In genomic region chr16:30437511-30438046, GRCh38 we compare ENCODE assay signal across 17 cellular contexts. TPM values are rescaled to one million over a fixed set of nuclear protein-coding genes. Genes with fewer than 3 reads are reported as not detected.
A peak's percentile ranks its signal among the peaks of the same experiment; 100 is the strongest.
DNase-seq lines count a peak whose midpoint lies in the region; ATAC-seq and TF ChIP-seq lines count a peak whose summit lies in the region.
"Had no signal": no experiment of that assay in that cellular context is flagged by ENCODE, and none has a peak within 500 bp of the region (broad histone marks: within the 10 kb centered on the region; RNA-seq: fewer than 3 reads in every experiment).

No MANE protein-coding gene starts in this region.

- H3K4me3 Mint-ChIP-seq in stimulated activated naive CD8-positive, alpha-beta T cell treated with anti-CD3 and anti-CD28 coated beads, Interleukin-15, amount 100 ng/mL, for 72 hours = no peak overlapping the region
- H3K4me3 Mint-ChIP-seq: brain had no signal

- peak; percentile 36 for ATAC-seq in esophagus mucosa
- no peak for ATAC-seq in GM21529 (IDR thresholded peaks at IDR 0.05; ENCODE audit: unreplicated experiment)
- ATAC-seq in stimulated activated naive CD8-positive, alpha-beta T cell treated with anti-CD3 and anti-CD28 coated beads, Interleukin-15, amount 100 ng/mL, for 72 hours = no peak

- H3K27ac Mint-ChIP-seq in stimulated activated naive CD8-positive, alpha-beta T cell treated with anti-CD3 and anti-CD28 coated beads, Interleukin-15, amount 100 ng/mL, for 72 hours = no peak overlapping the region
- H3K27ac Mint-ChIP-seq: brain had no signal

- peak overlapping the region; percentile 64 for H3K27ac ChIP-seq in C4-2B

- H3K9me3 Mint-ChIP-seq in stimulated activated naive CD8-positive, alpha-beta T cell treated with anti-CD3 and anti-CD28 coated beads, Interleukin-15, amount 100 ng/mL, for 72 hours = no peaks in the 10 kb centered on the region

- DNase-seq in NCI-H2029 (lab: John Stamatoyannopoulos, UW) = peak; percentile 93
- no peak for DNase-seq in GM19238 (ENCODE audit: insufficient read length, low spot score)
- DNase-seq in stimulated activated naive CD8-positive, alpha-beta T cell treated with anti-CD3 and anti-CD28 coated beads, Interleukin-15, amount 100 ng/mL, for 72 hours = no peak
- DNase-seq: effector CD8-positive, alpha-beta T cell; EL; foreskin melanocyte; retina; Right ventricle myocardium superior; stimulated activated CD4-positive, alpha-beta T cell treated with anti-CD3 and anti-CD28 coated beads, Interleukin-2, amount 100 ng/mL, for 48 hours; stimulated activated naive CD4-positive, alpha-beta T cell treated with Interleukin-2 at 50 U/mL for 16 hours had no signal

- TF ChIP-seq CTCF in C4-2B (conservative IDR thresholded peaks at IDR 0.05) = no peak

- no peaks in the 10 kb centered on the region for H3K27me3 Mint-ChIP-seq in stimulated activated naive CD8-positive, alpha-beta T cell treated with anti-CD3 and anti-CD28 coated beads, Interleukin-15, amount 100 ng/mL, for 72 hours

- H3K4me1 Mint-ChIP-seq in stimulated activated naive CD8-positive, alpha-beta T cell treated with anti-CD3 and anti-CD28 coated beads, Interleukin-15, amount 100 ng/mL, for 72 hours = peaks cover 32% of the 10 kb centered on the region
- H3K4me1 Mint-ChIP-seq: brain had no signal

RNA-seq across cellular contexts. Expression of gene DCTPP1, which starts 7.7 kb away (rescaled TPM):
- total RNA-seq in esophagus mucosa = 49.0 TPM

RNA-seq across cellular contexts. Expression of gene SEPHS2, which starts 8.1 kb away (rescaled TPM):
- 21.6 TPM for total RNA-seq in esophagus mucosa

RNA-seq across cellular contexts. Expression of gene ZNF771, which starts 30.2 kb away (rescaled TPM):
- total RNA-seq in esophagus mucosa = 3.2 TPM

RNA-seq across cellular contexts. Expression of gene ITGAL, which starts 35.0 kb away (rescaled TPM):
- total RNA-seq in esophagus mucosa = 2.0 TPM
- total RNA-seq: LHCN-M2, myocyte, NCI-H460 had no signal

RNA-seq across cellular contexts. Expression of gene ZNF48, which starts 42.4 kb away (rescaled TPM):
- total RNA-seq in esophagus mucosa = 2.6 TPM
